Comparison of ENCODE assay signal across 1 cellular context in the genomic region with DNA sequence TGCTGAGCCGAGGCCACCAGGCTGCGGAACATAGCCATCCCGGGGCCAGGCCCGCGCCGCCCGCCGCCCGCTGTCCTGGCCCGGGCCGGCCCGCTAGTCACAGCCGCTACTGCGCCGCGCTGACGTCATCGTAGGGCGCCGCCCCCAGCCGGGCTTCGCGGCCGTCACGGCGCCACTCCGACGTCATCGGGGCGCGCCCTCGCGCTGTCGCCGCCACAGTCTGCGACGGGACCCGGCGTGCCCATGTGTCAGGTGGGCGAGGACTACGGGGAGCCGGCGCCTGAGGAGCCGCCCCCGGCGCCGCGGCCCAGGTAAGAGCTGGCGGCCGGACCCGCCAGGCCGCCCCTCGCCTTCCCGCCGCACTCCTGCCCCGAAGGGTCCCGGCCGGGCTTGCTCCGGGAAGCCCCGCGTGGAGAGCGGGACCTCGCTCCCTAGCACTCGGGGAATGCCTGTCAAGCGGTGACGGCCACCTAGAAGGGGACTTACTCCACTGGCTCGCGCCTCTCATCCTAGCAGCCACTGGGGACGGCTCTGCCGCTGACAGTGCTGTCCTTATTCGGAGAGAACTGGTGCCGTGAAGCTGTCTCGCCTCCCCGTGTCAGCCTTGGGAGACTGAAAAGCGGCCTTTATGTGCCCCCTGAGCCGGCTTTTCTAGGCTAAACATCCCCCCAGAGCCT.
TF ChIP-seq lines count a peak whose summit lies in the region.

A gene (plus strand): TSS at position 216 of the 677 bp plus-strand sequence. CDS start 28 bp downstream, at position 244.
A gene with protein sequence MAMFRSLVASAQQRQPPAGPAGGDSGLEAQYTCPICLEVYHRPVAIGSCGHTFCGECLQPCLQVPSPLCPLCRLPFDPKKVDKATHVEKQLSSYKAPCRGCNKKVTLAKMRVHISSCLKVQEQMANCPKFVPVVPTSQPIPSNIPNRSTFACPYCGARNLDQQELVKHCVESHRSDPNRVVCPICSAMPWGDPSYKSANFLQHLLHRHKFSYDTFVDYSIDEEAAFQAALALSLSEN (minus strand): TSS at position 121 of the 677 bp plus-strand sequence. CDS start 83 bp downstream, at position 38.

TF ChIP-seq in HepG2, 621 proteins besides CTCF, POLR2A, EP300 and RAD21 (continued from another document and continues in another):
- TF ChIP-seq, protein P1, sequence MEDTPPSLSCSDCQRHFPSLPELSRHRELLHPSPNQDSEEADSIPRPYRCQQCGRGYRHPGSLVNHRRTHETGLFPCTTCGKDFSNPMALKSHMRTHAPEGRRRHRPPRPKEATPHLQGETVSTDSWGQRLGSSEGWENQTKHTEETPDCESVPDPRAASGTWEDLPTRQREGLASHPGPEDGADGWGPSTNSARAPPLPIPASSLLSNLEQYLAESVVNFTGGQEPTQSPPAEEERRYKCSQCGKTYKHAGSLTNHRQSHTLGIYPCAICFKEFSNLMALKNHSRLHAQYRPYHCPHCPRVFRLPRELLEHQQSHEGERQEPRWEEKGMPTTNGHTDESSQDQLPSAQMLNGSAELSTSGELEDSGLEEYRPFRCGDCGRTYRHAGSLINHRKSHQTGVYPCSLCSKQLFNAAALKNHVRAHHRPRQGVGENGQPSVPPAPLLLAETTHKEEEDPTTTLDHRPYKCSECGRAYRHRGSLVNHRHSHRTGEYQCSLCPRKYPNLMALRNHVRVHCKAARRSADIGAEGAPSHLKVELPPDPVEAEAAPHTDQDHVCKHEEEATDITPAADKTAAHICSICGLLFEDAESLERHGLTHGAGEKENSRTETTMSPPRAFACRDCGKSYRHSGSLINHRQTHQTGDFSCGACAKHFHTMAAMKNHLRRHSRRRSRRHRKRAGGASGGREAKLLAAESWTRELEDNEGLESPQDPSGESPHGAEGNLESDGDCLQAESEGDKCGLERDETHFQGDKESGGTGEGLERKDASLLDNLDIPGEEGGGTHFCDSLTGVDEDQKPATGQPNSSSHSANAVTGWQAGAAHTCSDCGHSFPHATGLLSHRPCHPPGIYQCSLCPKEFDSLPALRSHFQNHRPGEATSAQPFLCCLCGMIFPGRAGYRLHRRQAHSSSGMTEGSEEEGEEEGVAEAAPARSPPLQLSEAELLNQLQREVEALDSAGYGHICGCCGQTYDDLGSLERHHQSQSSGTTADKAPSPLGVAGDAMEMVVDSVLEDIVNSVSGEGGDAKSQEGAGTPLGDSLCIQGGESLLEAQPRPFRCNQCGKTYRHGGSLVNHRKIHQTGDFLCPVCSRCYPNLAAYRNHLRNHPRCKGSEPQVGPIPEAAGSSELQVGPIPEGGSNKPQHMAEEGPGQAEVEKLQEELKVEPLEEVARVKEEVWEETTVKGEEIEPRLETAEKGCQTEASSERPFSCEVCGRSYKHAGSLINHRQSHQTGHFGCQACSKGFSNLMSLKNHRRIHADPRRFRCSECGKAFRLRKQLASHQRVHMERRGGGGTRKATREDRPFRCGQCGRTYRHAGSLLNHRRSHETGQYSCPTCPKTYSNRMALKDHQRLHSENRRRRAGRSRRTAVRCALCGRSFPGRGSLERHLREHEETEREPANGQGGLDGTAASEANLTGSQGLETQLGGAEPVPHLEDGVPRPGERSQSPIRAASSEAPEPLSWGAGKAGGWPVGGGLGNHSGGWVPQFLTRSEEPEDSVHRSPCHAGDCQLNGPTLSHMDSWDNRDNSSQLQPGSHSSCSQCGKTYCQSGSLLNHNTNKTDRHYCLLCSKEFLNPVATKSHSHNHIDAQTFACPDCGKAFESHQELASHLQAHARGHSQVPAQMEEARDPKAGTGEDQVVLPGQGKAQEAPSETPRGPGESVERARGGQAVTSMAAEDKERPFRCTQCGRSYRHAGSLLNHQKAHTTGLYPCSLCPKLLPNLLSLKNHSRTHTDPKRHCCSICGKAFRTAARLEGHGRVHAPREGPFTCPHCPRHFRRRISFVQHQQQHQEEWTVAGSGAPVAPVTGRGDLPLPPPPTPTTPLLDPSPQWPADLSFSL (CRISPR knock-in tag; IDR thresholded peaks at IDR 0.05) = no peak
- TF ChIP-seq ZNF549 (CRISPR knock-in tag; IDR thresholded peaks at IDR 0.05) = no peak
- peak in 1 of 2 experiments; percentile 96; a peak in 2 of 4 replicates for TF ChIP-seq KLF16 (CRISPR knock-in tag; IDR thresholded peaks at IDR 0.05)
- TF ChIP-seq HNRNPH1 (optimal IDR thresholded peaks at IDR 0.05; ENCODE audit: low read depth, low read length) = no peak
- TF ChIP-seq, protein P2, sequence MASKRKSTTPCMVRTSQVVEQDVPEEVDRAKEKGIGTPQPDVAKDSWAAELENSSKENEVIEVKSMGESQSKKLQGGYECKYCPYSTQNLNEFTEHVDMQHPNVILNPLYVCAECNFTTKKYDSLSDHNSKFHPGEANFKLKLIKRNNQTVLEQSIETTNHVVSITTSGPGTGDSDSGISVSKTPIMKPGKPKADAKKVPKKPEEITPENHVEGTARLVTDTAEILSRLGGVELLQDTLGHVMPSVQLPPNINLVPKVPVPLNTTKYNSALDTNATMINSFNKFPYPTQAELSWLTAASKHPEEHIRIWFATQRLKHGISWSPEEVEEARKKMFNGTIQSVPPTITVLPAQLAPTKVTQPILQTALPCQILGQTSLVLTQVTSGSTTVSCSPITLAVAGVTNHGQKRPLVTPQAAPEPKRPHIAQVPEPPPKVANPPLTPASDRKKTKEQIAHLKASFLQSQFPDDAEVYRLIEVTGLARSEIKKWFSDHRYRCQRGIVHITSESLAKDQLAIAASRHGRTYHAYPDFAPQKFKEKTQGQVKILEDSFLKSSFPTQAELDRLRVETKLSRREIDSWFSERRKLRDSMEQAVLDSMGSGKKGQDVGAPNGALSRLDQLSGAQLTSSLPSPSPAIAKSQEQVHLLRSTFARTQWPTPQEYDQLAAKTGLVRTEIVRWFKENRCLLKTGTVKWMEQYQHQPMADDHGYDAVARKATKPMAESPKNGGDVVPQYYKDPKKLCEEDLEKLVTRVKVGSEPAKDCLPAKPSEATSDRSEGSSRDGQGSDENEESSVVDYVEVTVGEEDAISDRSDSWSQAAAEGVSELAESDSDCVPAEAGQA (IDR thresholded peaks at IDR 0.05; ENCODE audit: low read depth) = peak; percentile 99
- TF ChIP-seq, protein P2 (CRISPR knock-in tag; IDR thresholded peaks at IDR 0.05; ENCODE audit: borderline replicate concordance) = 0 out of 2 replicates have a peak, but pooled peaks have one; percentile 89
- TF ChIP-seq NCOA1 (CRISPR knock-in tag; IDR thresholded peaks at IDR 0.05) = no peak
- no peak for TF ChIP-seq PCBP1 (IDR thresholded peaks at IDR 0.05; ENCODE audit: borderline replicate concordance, low read depth, low read length)
- TF ChIP-seq HNF4G (IDR thresholded peaks at IDR 0.05; ENCODE audit: borderline replicate concordance, low read depth, low read length) = peak; percentile 45; the same call in 1 of the 2 replicates
- peak; percentile 61; the same call in 1 of the 2 replicates for TF ChIP-seq HNF4G (CRISPR knock-in tag; IDR thresholded peaks at IDR 0.05; ENCODE audit: borderline replicate concordance, low read depth)
- no peak for TF ChIP-seq HNRNPUL1 (IDR thresholded peaks at IDR 0.05; ENCODE audit: low read depth, low read length)
- peak; percentile 90 for TF ChIP-seq ZNF451 (CRISPR knock-in tag; IDR thresholded peaks at IDR 0.05)
- peak; percentile 93 for TF ChIP-seq MTA1 (CRISPR knock-in tag; IDR thresholded peaks at IDR 0.05; ENCODE audit: borderline replicate concordance)
- TF ChIP-seq, protein P3, sequence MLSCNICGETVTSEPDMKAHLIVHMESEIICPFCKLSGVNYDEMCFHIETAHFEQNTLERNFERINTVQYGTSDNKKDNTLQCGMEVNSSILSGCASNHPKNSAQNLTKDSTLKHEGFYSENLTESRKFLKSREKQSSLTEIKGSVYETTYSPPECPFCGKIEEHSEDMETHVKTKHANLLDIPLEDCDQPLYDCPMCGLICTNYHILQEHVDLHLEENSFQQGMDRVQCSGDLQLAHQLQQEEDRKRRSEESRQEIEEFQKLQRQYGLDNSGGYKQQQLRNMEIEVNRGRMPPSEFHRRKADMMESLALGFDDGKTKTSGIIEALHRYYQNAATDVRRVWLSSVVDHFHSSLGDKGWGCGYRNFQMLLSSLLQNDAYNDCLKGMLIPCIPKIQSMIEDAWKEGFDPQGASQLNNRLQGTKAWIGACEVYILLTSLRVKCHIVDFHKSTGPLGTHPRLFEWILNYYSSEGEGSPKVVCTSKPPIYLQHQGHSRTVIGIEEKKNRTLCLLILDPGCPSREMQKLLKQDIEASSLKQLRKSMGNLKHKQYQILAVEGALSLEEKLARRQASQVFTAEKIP (CRISPR knock-in tag; IDR thresholded peaks at IDR 0.05; ENCODE audit: borderline replicate concordance) = no peak
- peak; percentile 80 for TF ChIP-seq ZNF768 (CRISPR knock-in tag; IDR thresholded peaks at IDR 0.05)
- TF ChIP-seq PAWR (CRISPR knock-in tag; IDR thresholded peaks at IDR 0.05; ENCODE audit: borderline replicate concordance) = no peak
- TF ChIP-seq KMT2B (CRISPR knock-in tag; IDR thresholded peaks at IDR 0.05) = peak; percentile 88
- TF ChIP-seq, protein P4, sequence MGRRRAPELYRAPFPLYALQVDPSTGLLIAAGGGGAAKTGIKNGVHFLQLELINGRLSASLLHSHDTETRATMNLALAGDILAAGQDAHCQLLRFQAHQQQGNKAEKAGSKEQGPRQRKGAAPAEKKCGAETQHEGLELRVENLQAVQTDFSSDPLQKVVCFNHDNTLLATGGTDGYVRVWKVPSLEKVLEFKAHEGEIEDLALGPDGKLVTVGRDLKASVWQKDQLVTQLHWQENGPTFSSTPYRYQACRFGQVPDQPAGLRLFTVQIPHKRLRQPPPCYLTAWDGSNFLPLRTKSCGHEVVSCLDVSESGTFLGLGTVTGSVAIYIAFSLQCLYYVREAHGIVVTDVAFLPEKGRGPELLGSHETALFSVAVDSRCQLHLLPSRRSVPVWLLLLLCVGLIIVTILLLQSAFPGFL (CRISPR knock-in tag; IDR thresholded peaks at IDR 0.05) = peak; percentile 88; the same call in 1 of the 2 replicates
- TF ChIP-seq MTF1 (CRISPR knock-in tag; IDR thresholded peaks at IDR 0.05) = 0 out of 2 replicates have a peak, but pooled peaks have one; percentile 46
- TF ChIP-seq ZSCAN9 (CRISPR knock-in tag; IDR thresholded peaks at IDR 0.05; ENCODE audit: borderline replicate concordance) = no peak
- TF ChIP-seq SIX4 (CRISPR knock-in tag; IDR thresholded peaks at IDR 0.05) = no peak
- TF ChIP-seq BRCA1 (CRISPR knock-in tag; IDR thresholded peaks at IDR 0.05) = peak; percentile 83; the same call in 1 of the 2 replicates
- TF ChIP-seq ZNF644 (CRISPR knock-in tag; IDR thresholded peaks at IDR 0.05; ENCODE audit: low read depth) = no peak
- TF ChIP-seq HDAC6 (IDR thresholded peaks at IDR 0.05; ENCODE audit: low read depth, low read length) = no peak
- TF ChIP-seq, protein P5, sequence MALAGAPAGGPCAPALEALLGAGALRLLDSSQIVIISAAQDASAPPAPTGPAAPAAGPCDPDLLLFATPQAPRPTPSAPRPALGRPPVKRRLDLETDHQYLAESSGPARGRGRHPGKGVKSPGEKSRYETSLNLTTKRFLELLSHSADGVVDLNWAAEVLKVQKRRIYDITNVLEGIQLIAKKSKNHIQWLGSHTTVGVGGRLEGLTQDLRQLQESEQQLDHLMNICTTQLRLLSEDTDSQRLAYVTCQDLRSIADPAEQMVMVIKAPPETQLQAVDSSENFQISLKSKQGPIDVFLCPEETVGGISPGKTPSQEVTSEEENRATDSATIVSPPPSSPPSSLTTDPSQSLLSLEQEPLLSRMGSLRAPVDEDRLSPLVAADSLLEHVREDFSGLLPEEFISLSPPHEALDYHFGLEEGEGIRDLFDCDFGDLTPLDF (CRISPR knock-in tag; IDR thresholded peaks at IDR 0.05) = peak; percentile 47; the same call in 1 of the 2 replicates
- TF ChIP-seq YEATS2 (CRISPR knock-in tag; IDR thresholded peaks at IDR 0.05; ENCODE audit: borderline replicate concordance) = peak; percentile 89
- TF ChIP-seq ZNF589 (CRISPR knock-in tag; conservative IDR thresholded peaks at IDR 0.05) = no peak
- TF ChIP-seq ZNF557 (CRISPR knock-in tag; IDR thresholded peaks at IDR 0.05) = no peak
- peak; percentile 41; the same call in 1 of the 2 replicates for TF ChIP-seq CEBPG (CRISPR knock-in tag; IDR thresholded peaks at IDR 0.05)
- TF ChIP-seq NFKBIZ (CRISPR knock-in tag; IDR thresholded peaks at IDR 0.05) = 0 out of 2 replicates have a peak, but pooled peaks have one; percentile 56
- TF ChIP-seq CEBPB (IDR thresholded peaks at IDR 0.05; ENCODE audit: borderline replicate concordance, low read depth, low read length) = no peak; the same call in 1 of the 2 replicates
- TF ChIP-seq, protein P6, sequence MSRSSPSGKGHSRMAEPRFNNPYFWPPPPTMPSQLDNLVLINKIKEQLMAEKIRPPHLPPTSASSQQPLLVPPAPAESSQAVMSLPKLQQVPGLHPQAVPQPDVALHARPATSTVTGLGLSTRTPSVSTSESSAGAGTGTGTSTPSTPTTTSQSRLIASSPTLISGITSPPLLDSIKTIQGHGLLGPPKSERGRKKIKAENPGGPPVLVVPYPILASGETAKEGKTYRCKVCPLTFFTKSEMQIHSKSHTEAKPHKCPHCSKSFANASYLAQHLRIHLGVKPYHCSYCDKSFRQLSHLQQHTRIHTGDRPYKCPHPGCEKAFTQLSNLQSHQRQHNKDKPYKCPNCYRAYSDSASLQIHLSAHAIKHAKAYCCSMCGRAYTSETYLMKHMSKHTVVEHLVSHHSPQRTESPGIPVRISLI (CRISPR knock-in tag; IDR thresholded peaks at IDR 0.05; ENCODE audit: borderline replicate concordance) = no peak
- TF ChIP-seq KLF6 (CRISPR knock-in tag; IDR thresholded peaks at IDR 0.05) = no peak
